In genomic region chr2:216034065-216034464, GRCh38 we compare ENCODE assay signal across 8 cellular contexts. TPM values are rescaled to one million over a fixed set of nuclear protein-coding genes. Genes with fewer than 3 reads are reported as not detected.
DNase-seq lines count a peak whose midpoint lies in the region; ATAC-seq and TF ChIP-seq lines count a peak whose summit lies in the region.

No MANE protein-coding gene starts in this region.

- peaks cover 5% of the 10 kb centered on the region for H3K4me1 Mint-ChIP-seq in type B pancreatic cell (ENCODE audit: unreplicated experiment)

- H3K27ac ChIP-seq in Peyer's patch (no peak overlapping the region), ovary (no peak overlapping the region)

- TF ChIP-seq CTCF in Peyer's patch (IDR thresholded peaks at IDR 0.05) (peak; percentile 76 to 88 (median 84)), foreskin fibroblast (IDR thresholded peaks at IDR 0.05; ENCODE audit: low read depth, low read length) (peak; percentile 89), ovary (IDR thresholded peaks at IDR 0.05) (peak; percentile 33 to 46 (median 34)), type B pancreatic cell (conservative IDR thresholded peaks at IDR 0.05) (peak; percentile 93)

- no peaks in the 10 kb centered on the region for H3K27me3 ChIP-seq in Peyer's patch
- no peaks in the 10 kb centered on the region for H3K27me3 ChIP-seq in ovary

- H3K4me3 ChIP-seq in Peyer's patch (no peak overlapping the region), foreskin fibroblast (ENCODE audit: low read depth in 1 of 2, low read length in 2 of 2) (no peak overlapping the region), ovary (no peak overlapping the region)

- DNase-seq in AG08395 (ENCODE audit: low spot score) (peak; percentile 78), Peyer's patch (peak; percentile 70 to 91 (median 75)), foreskin fibroblast (peak; percentile 49 to 79), ovary (peak; percentile 19 to 69 (median 62)), type B pancreatic cell (ENCODE audit: extremely low spot score, unreplicated experiment) (peak; percentile 79)
- DNase-seq in activated T-helper 1 cell treated with anti-CD3 and anti-CD28 coated beads, Interleukin-2, amount 50 U/mL, for 16 hours (ENCODE audit: low read depth in 1 of 2, low spot score in 1 of 2): peak; percentile 67 to 73

- H3K9me3 Mint-ChIP-seq in type B pancreatic cell: no peaks in the 10 kb centered on the region

- no peaks in the 10 kb centered on the region for H3K4me1 ChIP-seq in Peyer's patch
- H3K4me1 ChIP-seq in ovary (ENCODE audit: insufficient read depth): peaks cover 2% of the 10 kb centered on the region

- H3K36me3 Mint-ChIP-seq in type B pancreatic cell: peaks cover 7% of the 10 kb centered on the region

- TF ChIP-seq EP300 in ovary (IDR thresholded peaks at IDR 0.05): no peak

- H3K36me3 ChIP-seq in Peyer's patch (peaks cover 0 to 21% (median 0%) of the 10 kb centered on the region in 3 donors), ovary (no peaks in the 10 kb centered on the region)

- no peaks in the 10 kb centered on the region for H3K27me3 Mint-ChIP-seq in type B pancreatic cell

- 43 to 69% (median 60%) methylated on average over 1 of the region's 1 CpG for WGBS in ovary, 3 donors

- H3K27ac Mint-ChIP-seq in type B pancreatic cell: no peak overlapping the region

- TF ChIP-seq POLR2A in Peyer's patch (IDR thresholded peaks at IDR 0.05) (no peak), ovary (IDR thresholded peaks at IDR 0.05) (no peak)

- ATAC-seq in GM18870 (IDR thresholded peaks at IDR 0.05; ENCODE audit: unreplicated experiment) (peak; percentile 30), HG03571 (IDR thresholded peaks at IDR 0.05; ENCODE audit: unreplicated experiment) (peak; percentile 39)

- no peak overlapping the region for H3K4me3 Mint-ChIP-seq in type B pancreatic cell

- no peaks in the 10 kb centered on the region for H3K9me3 ChIP-seq in Peyer's patch
- H3K9me3 ChIP-seq in ovary: no peaks in the 10 kb centered on the region

- intact Hi-C loops in ovary (cut with DNase I): loop anchor here in 1 of 4 donors (10.0 kb wide), 1 partner anchor 631 kb away; no protein-coding TSS in a partner anchor

RNA-seq across cellular contexts. Expression of gene MREG, which starts 20.7 kb away (rescaled TPM):
- 10 to 100 TPM in 1 of 4 donors, 1 to 10 TPM in 3; 6.2 to 10.7 (median 7.2) TPM for total RNA-seq in Peyer's patch
- 1 to 10 TPM; 1.5 to 5.4 (median 2.2) TPM for total RNA-seq in ovary
- 1 to 10 TPM in 1 of 2 donors, under 1 TPM in 1; 0.85 to 1.8 TPM for polyA plus RNA-seq in ovary
- 15.7 and 21.2 TPM in 2 replicates for total RNA-seq in type B pancreatic cell (ENCODE audit: low replicate concordance)

RNA-seq across cellular contexts. Expression of gene PECR, which starts 47.5 kb away (rescaled TPM):
- total RNA-seq in Peyer's patch (10 to 100 TPM; 44.6 to 85.6 (median 54.3) TPM), ovary (10 to 100 TPM in 4 of 7 donors, 1 to 10 TPM in 3; 7.0 to 15.0 (median 11.5) TPM), type B pancreatic cell (ENCODE audit: low replicate concordance) (13.9 and 19.0 TPM in 2 replicates)
- 10 to 100 TPM in 1 of 2 donors, 1 to 10 TPM in 1; 8.6 to 11.9 TPM for polyA plus RNA-seq in ovary

RNA-seq across cellular contexts. Expression of gene TMEM169, which starts 47.7 kb away (rescaled TPM):
- total RNA-seq in Peyer's patch (1 to 10 TPM in 1 of 4 donors, not detected in 3; 1.6 TPM), ovary (under 1 TPM; 0.25 to 0.79 (median 0.37) TPM), type B pancreatic cell (ENCODE audit: low replicate concordance) (2.1 and 5.1 TPM in 2 replicates)
- under 1 TPM; 0.24 to 0.65 TPM for polyA plus RNA-seq in ovary

Comparison
In these comparisons a context has a peak if more than half of its experiments do, and no peak if none do; other contexts are left out.
1. CTCF ChIP-seq: peak in every context shown above with its lines; median percentile 93 in type B pancreatic cell; 89 in foreskin fibroblast; 84 in Peyer's patch; 34 in ovary.